ENCODE assay signal across 1 cellular context in the genomic region with DNA sequence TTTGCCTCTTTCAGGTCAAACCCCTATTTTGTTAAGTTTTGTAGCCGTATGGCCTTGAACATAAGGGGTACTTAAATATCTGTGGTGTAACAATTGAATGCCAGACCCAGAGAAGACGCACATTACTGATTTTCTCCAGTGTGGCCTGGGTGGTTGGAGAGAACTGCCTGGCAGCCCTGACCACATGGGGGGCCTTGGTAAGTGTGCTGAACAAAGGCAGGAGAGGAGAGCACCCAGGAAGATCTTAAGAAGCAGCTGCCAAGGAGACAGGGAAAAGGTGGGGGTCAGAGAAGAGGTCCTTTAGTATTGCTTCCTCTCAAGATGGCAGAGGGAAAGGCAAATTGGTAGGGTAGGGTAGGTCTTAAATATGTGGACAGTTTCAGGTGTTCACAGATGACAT.
TF ChIP-seq lines count a peak whose summit lies in the region.

No MANE protein-coding gene starts in this region.

TF ChIP-seq in K562, 482 proteins besides CTCF, POLR2A, EP300 and RAD21 (continued from another document):
- TF ChIP-seq, protein P1, sequence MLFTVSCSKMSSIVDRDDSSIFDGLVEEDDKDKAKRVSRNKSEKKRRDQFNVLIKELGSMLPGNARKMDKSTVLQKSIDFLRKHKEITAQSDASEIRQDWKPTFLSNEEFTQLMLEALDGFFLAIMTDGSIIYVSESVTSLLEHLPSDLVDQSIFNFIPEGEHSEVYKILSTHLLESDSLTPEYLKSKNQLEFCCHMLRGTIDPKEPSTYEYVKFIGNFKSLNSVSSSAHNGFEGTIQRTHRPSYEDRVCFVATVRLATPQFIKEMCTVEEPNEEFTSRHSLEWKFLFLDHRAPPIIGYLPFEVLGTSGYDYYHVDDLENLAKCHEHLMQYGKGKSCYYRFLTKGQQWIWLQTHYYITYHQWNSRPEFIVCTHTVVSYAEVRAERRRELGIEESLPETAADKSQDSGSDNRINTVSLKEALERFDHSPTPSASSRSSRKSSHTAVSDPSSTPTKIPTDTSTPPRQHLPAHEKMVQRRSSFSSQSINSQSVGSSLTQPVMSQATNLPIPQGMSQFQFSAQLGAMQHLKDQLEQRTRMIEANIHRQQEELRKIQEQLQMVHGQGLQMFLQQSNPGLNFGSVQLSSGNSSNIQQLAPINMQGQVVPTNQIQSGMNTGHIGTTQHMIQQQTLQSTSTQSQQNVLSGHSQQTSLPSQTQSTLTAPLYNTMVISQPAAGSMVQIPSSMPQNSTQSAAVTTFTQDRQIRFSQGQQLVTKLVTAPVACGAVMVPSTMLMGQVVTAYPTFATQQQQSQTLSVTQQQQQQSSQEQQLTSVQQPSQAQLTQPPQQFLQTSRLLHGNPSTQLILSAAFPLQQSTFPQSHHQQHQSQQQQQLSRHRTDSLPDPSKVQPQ (CRISPR knock-in tag; IDR thresholded peaks at IDR 0.05; ENCODE audit: borderline replicate concordance): no peak
- TF ChIP-seq ZNF76 (CRISPR knock-in tag; IDR thresholded peaks at IDR 0.05; ENCODE audit: borderline replicate concordance) (no peak), COPS2 (conservative IDR thresholded peaks at IDR 0.05) (no peak)
